In the genomic region with DNA sequence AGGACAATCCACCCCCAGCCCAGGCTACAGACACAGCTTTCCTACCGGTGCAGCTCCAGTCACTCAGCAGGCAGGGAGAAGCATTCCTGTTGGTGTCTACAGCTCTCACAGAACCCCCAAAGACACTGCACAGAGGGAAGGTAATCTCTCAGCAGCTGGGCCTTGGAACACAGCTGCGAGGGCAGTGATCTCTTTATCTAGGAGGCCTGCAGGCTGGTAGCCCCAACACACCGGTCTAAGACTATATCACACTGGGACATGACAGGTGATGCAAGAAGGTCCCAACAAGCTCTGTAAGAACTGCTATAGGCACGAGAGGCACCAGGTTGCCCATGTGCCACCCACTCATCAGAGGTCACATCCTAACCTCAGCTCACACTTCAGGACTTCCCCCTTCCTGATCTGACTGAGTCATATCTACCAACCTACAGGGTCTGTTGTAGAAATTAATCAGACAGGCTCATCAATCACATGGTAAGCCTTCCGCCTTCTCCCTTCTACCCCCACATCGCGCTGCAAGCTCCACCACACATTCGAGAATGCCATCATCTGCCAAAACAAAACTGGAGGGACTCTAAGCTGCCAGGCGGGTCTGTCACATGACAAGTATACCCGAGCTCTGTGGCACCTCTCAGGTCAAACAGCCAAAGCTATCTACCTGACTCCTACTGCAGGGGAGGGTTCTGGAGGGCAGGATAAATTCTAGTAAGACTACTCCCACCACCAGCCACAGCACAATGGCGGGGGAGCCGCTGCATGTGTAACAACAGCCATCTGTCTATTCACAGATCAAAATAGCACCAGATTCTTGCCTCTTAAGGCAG, we compare ENCODE assay signal across 8 cellular contexts. TPM values are rescaled to one million over a fixed set of nuclear protein-coding genes. Genes with fewer than 3 reads are reported as not detected.
DNase-seq lines count a peak whose midpoint lies in the region; ATAC-seq and TF ChIP-seq lines count a peak whose summit lies in the region.

No MANE protein-coding gene starts in this region.

- peak overlapping the region; percentile 95 for H3K27ac ChIP-seq in CD4-positive, alpha-beta T cell (ENCODE audit: low read depth, low read length)
- H3K27ac ChIP-seq in coronary artery (peak overlapping the region; percentile 47 to 76), upper lobe of right lung (peak overlapping the region; percentile 80)

- DNase-seq in CD4-positive, alpha-beta T cell = peak; percentile 52 to 81 (median 70)
- DNase-seq in KBM-7 (peak; percentile 86), coronary artery (ENCODE audit: low spot score) (no peak), posterior cingulate gyrus (peak in 7 of 10 donors; percentile 58 to 95 (median 72)), upper lobe of right lung (peak; percentile 69), HK-2 (ENCODE audit: unreplicated experiment) (no peak)
- DNase-seq in activated CD4-positive, alpha-beta T cell treated with anti-CD3 and anti-CD28 coated beads for 24 hours (ENCODE audit: low read depth in 2 of 2) = peak; percentile 47 to 65

- intact Hi-C loops in CD4-positive, alpha-beta T cell (cut with DNase I, micrococcal nuclease) = loop anchor here (2.0 to 5.0 kb wide), 7 partner anchors 15 to 81 kb away; no protein-coding TSS in a partner anchor
- intact Hi-C loops in posterior cingulate gyrus (cut with DNase I) = no loop called here
- intact Hi-C loops in upper lobe of right lung (cut with DNase I) = no loop called here

- in situ Hi-C loops in KBM-7 (cut with MboI; ENCODE audit: low pct_unique_long_range_greater_than_20kb, low sequenced_read_pairs) = no loop called here

- peaks cover 92% of the 10 kb centered on the region for H3K4me1 Mint-ChIP-seq in CD4-positive, alpha-beta T cell (ENCODE audit: low read depth)

- no peaks in the 10 kb centered on the region for H3K9me3 Mint-ChIP-seq in CD4-positive, alpha-beta T cell

- H3K4me3 ChIP-seq in coronary artery (no peak overlapping the region), upper lobe of right lung (no peak overlapping the region)

- ATAC-seq in CD4-positive, alpha-beta T cell (ENCODE audit: poor library complexity) = peak; percentile 78
- ATAC-seq in GM21367 (IDR thresholded peaks at IDR 0.05; ENCODE audit: unreplicated experiment) = peak; percentile 54
- peak; percentile 78 for ATAC-seq in upper lobe of right lung

- no peaks in the 10 kb centered on the region for H3K9me3 ChIP-seq in CD4-positive, alpha-beta T cell (ENCODE audit: control insufficient read depth, low read length)
- H3K9me3 ChIP-seq in upper lobe of right lung = no peaks in the 10 kb centered on the region

- CTCF ChIA-PET in CD4-positive, alpha-beta T cell (lab: Charles Lee) = interaction anchor here (0.9 to 17.5 kb wide), 16 partner anchors 9 to 188 kb away, joined by 3 to 253 read pairs (median 10); no protein-coding TSS in a partner anchor

- no peaks in the 10 kb centered on the region for H3K36me3 ChIP-seq in upper lobe of right lung

- TF ChIP-seq CTCF in CD4-positive, alpha-beta T cell (IDR thresholded peaks at IDR 0.05) = no peak
- TF ChIP-seq CTCF in coronary artery (IDR thresholded peaks at IDR 0.05) = no peak
- no peak for TF ChIP-seq CTCF in upper lobe of right lung (IDR thresholded peaks at IDR 0.05)

- H3K27me3 ChIP-seq in CD4-positive, alpha-beta T cell (ENCODE audit: control insufficient read depth, insufficient read depth, low read length) = no peaks in the 10 kb centered on the region
- H3K27me3 ChIP-seq in upper lobe of right lung = no peaks in the 10 kb centered on the region

- POLR2A ChIA-PET in CD4-positive, alpha-beta T cell (lab: Charles Lee) = interaction anchor here (0.8 to 6.7 kb wide), 26 partner anchors 12 to 198 kb away, joined by 3 to 133 read pairs (median 8); a partner anchor contains a TSS

- H3K27ac Mint-ChIP-seq in CD4-positive, alpha-beta T cell = peak overlapping the region; percentile 86

- H3K4me3 Mint-ChIP-seq in CD4-positive, alpha-beta T cell = peak overlapping the region; percentile 36

- no peaks in the 10 kb centered on the region for H3K27me3 Mint-ChIP-seq in CD4-positive, alpha-beta T cell

- H3K4me1 ChIP-seq in upper lobe of right lung = peaks cover 73% of the 10 kb centered on the region

- no peaks in the 10 kb centered on the region for H3K36me3 Mint-ChIP-seq in CD4-positive, alpha-beta T cell (ENCODE audit: low read depth)

RNA-seq across cellular contexts. Expression of a gene that starts 26.1 kb away (rescaled TPM):
- 10 to 100 TPM; 32.9 to 33.6 TPM for total RNA-seq in CD4-positive, alpha-beta T cell
- total RNA-seq in upper lobe of right lung = 31.4 TPM

Comparison
In these comparisons a context has a peak if more than half of its experiments do, and no peak if none do; other contexts are left out.
1. DNase-seq: peak in CD4-positive, alpha-beta T cell (10 of 10), KBM-7 (single experiment), activated CD4-positive, alpha-beta T cell treated with anti-CD3 and anti-CD28 coated beads for 24 hours (2 of 2), posterior cingulate gyrus (7 of 10) and upper lobe of right lung (single experiment); none in coronary artery (single experiment) and HK-2 (single experiment).
2. intact Hi-C loops: an anchor here in CD4-positive, alpha-beta T cell (2.0 to 5.0 kb wide); none called in posterior cingulate gyrus and upper lobe of right lung.
3. Peak in every context shown above with its lines, with median percentiles within 50 percentile points of each other: ATAC-seq and H3K27ac ChIP-seq.